1 cellular context compared by ENCODE assay signal in genomic region chr18:48742304-48742703, GRCh38.
TF ChIP-seq lines count a peak whose summit lies in the region.

No MANE protein-coding gene starts in this region.

TF ChIP-seq in HepG2, 621 proteins besides CTCF, POLR2A, EP300 and RAD21:
- TF ChIP-seq ETV6 (CRISPR knock-in tag; conservative IDR thresholded peaks at IDR 0.05) (no peak), KAT7 (CRISPR knock-in tag; IDR thresholded peaks at IDR 0.05; ENCODE audit: borderline replicate concordance) (no peak), CREB1 (IDR thresholded peaks at IDR 0.05) (no peak), CREB1 (CRISPR knock-in tag; IDR thresholded peaks at IDR 0.05) (no peak), ZNF713 (CRISPR knock-in tag; IDR thresholded peaks at IDR 0.05) (no peak), ZFP41 (CRISPR knock-in tag; IDR thresholded peaks at IDR 0.05; ENCODE audit: borderline replicate concordance) (no peak), BRD4 (CRISPR knock-in tag; IDR thresholded peaks at IDR 0.05) (no peak), NFE2L2 (IDR thresholded peaks at IDR 0.05; ENCODE audit: low read length) (no peak), PRMT3 (CRISPR knock-in tag; IDR thresholded peaks at IDR 0.05; ENCODE audit: borderline replicate concordance, low read depth) (no peak), ZNF256 (CRISPR knock-in tag; conservative IDR thresholded peaks at IDR 0.05) (no peak), NPAS2 (CRISPR knock-in tag; IDR thresholded peaks at IDR 0.05; ENCODE audit: borderline replicate concordance) (no peak), HMG20A (CRISPR knock-in tag; IDR thresholded peaks at IDR 0.05; ENCODE audit: borderline replicate concordance) (no peak), ZFP36 (IDR thresholded peaks at IDR 0.05; ENCODE audit: borderline replicate concordance, low read depth, low read length, partially characterized antibody) (no peak), SPEN (CRISPR knock-in tag; IDR thresholded peaks at IDR 0.05; ENCODE audit: low read depth) (no peak), MZF1 (CRISPR knock-in tag; IDR thresholded peaks at IDR 0.05; ENCODE audit: borderline replicate concordance) (no peak), ZNF17 (CRISPR knock-in tag; IDR thresholded peaks at IDR 0.05) (no peak), SYNCRIP (IDR thresholded peaks at IDR 0.05; ENCODE audit: insufficient read depth, low read depth, low read length) (no peak)
